ENCODE assay signal across 8 cellular contexts in the genomic region with DNA sequence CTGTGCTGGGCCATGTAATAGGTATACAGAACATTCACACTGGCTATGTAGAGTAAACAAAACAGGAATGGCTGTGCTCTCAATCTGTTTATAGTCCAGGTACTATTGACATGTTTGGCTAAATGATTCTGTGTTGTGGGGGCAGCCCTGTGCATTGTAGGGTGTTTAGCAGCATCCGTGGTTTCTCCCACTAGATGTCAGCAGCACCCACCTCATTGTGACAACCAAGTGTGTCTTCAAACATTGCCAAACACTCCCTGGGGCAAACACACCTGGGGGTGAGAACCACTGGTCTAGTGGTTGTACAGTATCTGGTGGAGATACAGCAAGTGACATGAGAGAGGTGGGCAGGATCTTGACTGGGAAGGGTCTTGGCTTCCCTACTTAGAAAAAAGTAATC.
A peak's percentile ranks its signal among the peaks of the same experiment; 100 is the strongest.
DNase-seq lines count a peak whose midpoint lies in the region; ATAC-seq and TF ChIP-seq lines count a peak whose summit lies in the region.

No MANE protein-coding gene starts in this region.

- no peak overlapping the region for H3K4me3 ChIP-seq in Jurkat, Clone E6-1 (ENCODE audit: low read length)
- H3K4me3 ChIP-seq in brain microvascular endothelial cell (ENCODE audit: low read depth, low read length) (no peak overlapping the region), retinal pigment epithelial cell (ENCODE audit: low read length) (no peak overlapping the region)

- no peaks in the 10 kb centered on the region for H3K9me3 ChIP-seq in CD4-positive, alpha-beta T cell (ENCODE audit: control insufficient read depth, low read length)

- H3K27me3 ChIP-seq in brain microvascular endothelial cell (replicated peaks): no peaks in the 10 kb centered on the region
- no peaks in the 10 kb centered on the region for H3K27me3 ChIP-seq in CD4-positive, alpha-beta T cell (ENCODE audit: control insufficient read depth, insufficient read depth, low read length)

- CTCF ChIA-PET in CD4-positive, alpha-beta T cell (lab: Charles Lee): no interaction called here

- intact Hi-C loops in CD4-positive, alpha-beta T cell (cut with DNase I, micrococcal nuclease): no loop called here
- intact Hi-C loops in left colon (cut with DNase I, micrococcal nuclease): no loop called here

- peaks cover 12% of the 10 kb centered on the region for H3K27me3 Mint-ChIP-seq in CD4-positive, alpha-beta T cell

- H3K36me3 Mint-ChIP-seq in CD4-positive, alpha-beta T cell (ENCODE audit: low read depth): no peaks in the 10 kb centered on the region

- H3K9me3 Mint-ChIP-seq in CD4-positive, alpha-beta T cell: no peaks in the 10 kb centered on the region

- POLR2A ChIA-PET in CD4-positive, alpha-beta T cell (lab: Charles Lee): no interaction called here

- H3K36me3 ChIP-seq in brain microvascular endothelial cell (replicated peaks): no peaks in the 10 kb centered on the region

- TF ChIP-seq CTCF in brain microvascular endothelial cell (IDR thresholded peaks at IDR 0.05; ENCODE audit: low read depth, low read length, missing control alignments) (peak; percentile 45), retinal pigment epithelial cell (conservative IDR thresholded peaks at IDR 0.05; ENCODE audit: low read depth, low read length) (peak; percentile 34)
- no peak for TF ChIP-seq CTCF in CD4-positive, alpha-beta T cell (IDR thresholded peaks at IDR 0.05)

- DNase-seq in SIG-M5 treated with dmso at 0.1 percent for 504 hours (lab: John Stamatoyannopoulos, UW; ENCODE audit: unreplicated experiment) (peak; percentile 4), SIG-M5 (lab: John Stamatoyannopoulos, UW) (no peak), brain microvascular endothelial cell (no peak), retinal pigment epithelial cell (ENCODE audit: low read depth) (no peak), left colon (no peak)
- peak; percentile 17 for DNase-seq in Jurkat, Clone E6-1 (ENCODE audit: low read depth, low spot score)
- no peak for DNase-seq in CD4-positive, alpha-beta T cell

- H3K4me3 Mint-ChIP-seq in CD4-positive, alpha-beta T cell: no peak overlapping the region

- in situ Hi-C loops in brain microvascular endothelial cell (cut with HindIII; ENCODE audit: low pct_ligation_motif_present, low sequenced_read_pairs): no loop called here

- no peak overlapping the region for H3K27ac Mint-ChIP-seq in CD4-positive, alpha-beta T cell

- H3K27ac ChIP-seq in brain microvascular endothelial cell: no peak overlapping the region
- H3K27ac ChIP-seq in CD4-positive, alpha-beta T cell (ENCODE audit: low read depth, low read length): no peak overlapping the region

- ATAC-seq in CD4-positive, alpha-beta T cell (ENCODE audit: poor library complexity): no peak
- no peak for ATAC-seq in HG03457 (IDR thresholded peaks at IDR 0.05; ENCODE audit: unreplicated experiment)
- no peak for ATAC-seq in left colon

- no peaks in the 10 kb centered on the region for H3K4me1 Mint-ChIP-seq in CD4-positive, alpha-beta T cell (ENCODE audit: low read depth)

Comparison
In these comparisons a context has a peak if more than half of its experiments do, and no peak if none do; other contexts are left out.
1. DNase-seq: peak in SIG-M5 treated with dmso at 0.1 percent for 504 hours (single experiment) and Jurkat, Clone E6-1 (single experiment); none in SIG-M5 (single experiment), brain microvascular endothelial cell (single experiment), retinal pigment epithelial cell (single experiment), CD4-positive, alpha-beta T cell (0 of 10) and left colon (0 of 2).